In the genomic region with DNA sequence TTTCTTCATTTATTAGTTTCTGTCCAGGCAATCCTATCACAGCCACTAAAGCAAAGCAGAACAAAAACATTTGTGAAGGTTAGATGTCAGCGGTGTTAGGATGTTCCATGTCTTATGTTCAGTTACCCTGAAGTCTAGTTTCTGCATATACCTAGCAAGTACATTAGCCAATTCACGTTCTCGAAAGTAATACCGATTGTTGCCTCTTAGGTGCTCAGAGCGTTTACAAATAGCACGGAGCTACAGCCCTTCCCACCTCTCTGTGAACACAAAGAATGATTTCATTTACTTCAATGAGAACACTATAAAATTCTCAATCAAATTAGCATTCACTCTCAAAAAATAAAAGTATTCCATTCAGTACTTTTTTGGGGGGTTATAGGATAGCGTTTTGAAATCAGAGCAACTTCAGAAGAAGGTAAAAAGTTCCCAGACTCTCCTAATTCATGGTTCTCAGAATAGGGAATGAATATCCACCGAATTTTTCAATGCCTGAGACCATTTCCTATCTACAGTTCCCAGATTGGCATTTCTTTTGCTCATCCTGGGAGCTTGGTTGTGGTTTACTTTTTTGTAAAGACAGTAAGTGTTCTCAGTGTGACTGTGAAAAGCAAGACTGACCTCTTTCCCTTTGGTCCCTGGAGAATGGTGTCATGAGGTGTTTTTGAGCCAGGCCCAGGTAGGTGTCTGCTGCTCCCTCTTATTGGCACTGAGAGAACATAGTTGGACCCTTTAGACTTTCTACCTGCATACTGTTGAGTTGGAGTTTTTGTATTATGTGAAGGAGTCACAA, we compare ENCODE assay signal across 1 cellular context.
TF ChIP-seq lines count a peak whose summit lies in the region.

No MANE protein-coding gene starts in this region.

TF ChIP-seq in WTC11, 78 proteins besides CTCF, POLR2A, EP300 and RAD21 (continued from another document):
- TF ChIP-seq, protein P1, sequence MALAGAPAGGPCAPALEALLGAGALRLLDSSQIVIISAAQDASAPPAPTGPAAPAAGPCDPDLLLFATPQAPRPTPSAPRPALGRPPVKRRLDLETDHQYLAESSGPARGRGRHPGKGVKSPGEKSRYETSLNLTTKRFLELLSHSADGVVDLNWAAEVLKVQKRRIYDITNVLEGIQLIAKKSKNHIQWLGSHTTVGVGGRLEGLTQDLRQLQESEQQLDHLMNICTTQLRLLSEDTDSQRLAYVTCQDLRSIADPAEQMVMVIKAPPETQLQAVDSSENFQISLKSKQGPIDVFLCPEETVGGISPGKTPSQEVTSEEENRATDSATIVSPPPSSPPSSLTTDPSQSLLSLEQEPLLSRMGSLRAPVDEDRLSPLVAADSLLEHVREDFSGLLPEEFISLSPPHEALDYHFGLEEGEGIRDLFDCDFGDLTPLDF (CRISPR knock-in tag; IDR thresholded peaks at IDR 0.05), result no peak
- no peak for TF ChIP-seq RORB (CRISPR knock-in tag; IDR thresholded peaks at IDR 0.05)
- TF ChIP-seq ZNF317 (CRISPR knock-in tag; IDR thresholded peaks at IDR 0.05; ENCODE audit: borderline replicate concordance, low read depth), result no peak
- TF ChIP-seq SOX15 (CRISPR knock-in tag; IDR thresholded peaks at IDR 0.05), result no peak
- no peak for TF ChIP-seq TP53 (CRISPR knock-in tag; IDR thresholded peaks at IDR 0.05)
- no peak for TF ChIP-seq ZSCAN18 (CRISPR knock-in tag; IDR thresholded peaks at IDR 0.05)
- no peak for TF ChIP-seq OVOL2 (CRISPR knock-in tag; IDR thresholded peaks at IDR 0.05; ENCODE audit: borderline replicate concordance)
